In the genomic region with DNA sequence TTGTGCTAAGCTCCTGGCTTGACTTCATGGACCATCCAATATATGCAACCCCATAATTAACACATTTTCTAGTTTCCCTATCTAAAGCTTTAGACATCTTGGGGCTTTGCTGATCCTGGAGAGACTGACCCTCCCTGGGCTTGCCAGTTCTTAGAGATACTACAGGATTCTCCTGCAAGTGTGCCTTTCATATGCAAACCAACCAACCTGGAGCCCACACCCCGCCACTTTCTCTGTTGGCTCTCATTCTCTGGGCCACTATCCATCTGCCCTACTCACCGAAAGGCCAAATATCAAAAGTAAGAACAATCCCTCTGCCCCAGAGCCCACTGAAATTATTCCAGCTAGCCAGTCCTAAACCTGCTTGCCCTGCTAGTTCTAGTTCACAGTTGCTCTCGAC, we compare ENCODE assay signal across 1 cellular context.
TF ChIP-seq lines count a peak whose summit lies in the region.

No MANE protein-coding gene starts in this region.

TF ChIP-seq in WTC11, 78 proteins besides CTCF, POLR2A, EP300 and RAD21 (continued from another document):
- TF ChIP-seq, protein P1, sequence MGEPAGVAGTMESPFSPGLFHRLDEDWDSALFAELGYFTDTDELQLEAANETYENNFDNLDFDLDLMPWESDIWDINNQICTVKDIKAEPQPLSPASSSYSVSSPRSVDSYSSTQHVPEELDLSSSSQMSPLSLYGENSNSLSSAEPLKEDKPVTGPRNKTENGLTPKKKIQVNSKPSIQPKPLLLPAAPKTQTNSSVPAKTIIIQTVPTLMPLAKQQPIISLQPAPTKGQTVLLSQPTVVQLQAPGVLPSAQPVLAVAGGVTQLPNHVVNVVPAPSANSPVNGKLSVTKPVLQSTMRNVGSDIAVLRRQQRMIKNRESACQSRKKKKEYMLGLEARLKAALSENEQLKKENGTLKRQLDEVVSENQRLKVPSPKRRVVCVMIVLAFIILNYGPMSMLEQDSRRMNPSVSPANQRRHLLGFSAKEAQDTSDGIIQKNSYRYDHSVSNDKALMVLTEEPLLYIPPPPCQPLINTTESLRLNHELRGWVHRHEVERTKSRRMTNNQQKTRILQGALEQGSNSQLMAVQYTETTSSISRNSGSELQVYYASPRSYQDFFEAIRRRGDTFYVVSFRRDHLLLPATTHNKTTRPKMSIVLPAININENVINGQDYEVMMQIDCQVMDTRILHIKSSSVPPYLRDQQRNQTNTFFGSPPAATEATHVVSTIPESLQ (CRISPR knock-in tag; IDR thresholded peaks at IDR 0.05): no peak
- TF ChIP-seq ZNF671 (CRISPR knock-in tag; IDR thresholded peaks at IDR 0.05) (no peak), SOX15 (CRISPR knock-in tag; IDR thresholded peaks at IDR 0.05) (no peak), FOXP1 (CRISPR knock-in tag; IDR thresholded peaks at IDR 0.05; ENCODE audit: borderline replicate concordance) (no peak)
